In the genomic region with DNA sequence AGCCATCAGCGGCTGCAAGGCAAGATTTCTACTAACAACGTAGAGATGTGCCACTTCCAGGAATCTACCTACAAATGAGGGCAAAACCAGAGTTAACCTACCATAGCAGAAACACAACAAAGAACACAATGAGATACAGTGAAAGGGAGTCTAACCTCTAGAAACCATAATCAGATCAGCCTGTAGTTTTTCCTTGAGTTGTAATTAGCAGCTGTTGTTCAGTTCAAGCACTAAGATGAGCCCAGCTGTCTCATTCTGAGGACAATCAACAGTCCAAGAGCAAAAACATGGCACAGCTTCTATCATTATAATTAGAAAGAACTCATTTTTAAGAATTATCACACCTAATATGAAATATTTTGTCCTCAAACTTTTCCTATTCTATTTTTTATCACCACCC, we compare ENCODE assay signal across 20 cellular contexts. TPM values are rescaled to one million over a fixed set of nuclear protein-coding genes. Genes with fewer than 3 reads are reported as not detected.
"Had no signal": no experiment of that assay in that cellular context is flagged by ENCODE, and none has a peak within 500 bp of the region (broad histone marks: within the 10 kb centered on the region; RNA-seq: fewer than 3 reads in every experiment).

No MANE protein-coding gene starts in this region.

- H3K4me3 Mint-ChIP-seq: activated B cell treated with CpG ODN at 0.5 μM for 24 hours; activated CD4-positive, alpha-beta T cell treated with anti-CD3 and anti-CD28 coated beads for 36 hours; activated naive CD8-positive, alpha-beta T cell treated with anti-CD3 and anti-CD28 coated beads for 36 hours; memory B cell; naive B cell; stimulated activated naive CD8-positive, alpha-beta T cell treated with anti-CD3 and anti-CD28 coated beads, Interleukin-15, Interleukin-2, amounts not matched to agents 100 ng/mL and 50 ng/mL, for 24 hours had no signal

- H3K4me1 Mint-ChIP-seq: activated B cell treated with CpG ODN at 0.5 μM for 24 hours; activated CD4-positive, alpha-beta T cell treated with anti-CD3 and anti-CD28 coated beads for 36 hours; activated naive CD8-positive, alpha-beta T cell treated with anti-CD3 and anti-CD28 coated beads for 36 hours; memory B cell; naive B cell had no signal

- H3K9me3 Mint-ChIP-seq: activated B cell treated with CpG ODN at 0.5 μM for 24 hours; stimulated activated naive CD8-positive, alpha-beta T cell treated with anti-CD3 and anti-CD28 coated beads, Interleukin-15, Interleukin-2, amounts not matched to agents 100 ng/mL and 50 ng/mL, for 24 hours had no signal

- ATAC-seq: activated CD4-positive, alpha-beta T cell treated with anti-CD3 and anti-CD28 coated beads for 36 hours; gastroesophageal sphincter; heart right ventricle; left cardiac atrium had no signal

- H3K27me3 ChIP-seq: gastroesophageal sphincter, heart right ventricle, thyroid gland had no signal

- H3K4me3 ChIP-seq: gastroesophageal sphincter, heart right ventricle, thyroid gland had no signal

- H3K27ac ChIP-seq: epithelial cell of prostate, gastroesophageal sphincter, thyroid gland had no signal

- H3K36me3 Mint-ChIP-seq: activated naive CD8-positive, alpha-beta T cell treated with anti-CD3 and anti-CD28 coated beads for 36 hours; memory B cell; naive B cell had no signal

- DNase-seq: activated B cell treated with CpG ODN at 0.5 μM for 24 hours; activated CD4-positive, alpha-beta T cell treated with anti-CD3 and anti-CD28 coated beads for 36 hours; activated CD4-positive, alpha-beta T cell treated with anti-CD3 and anti-CD28 coated beads, Interleukin-2, amount 50 U/mL, for 4 hours; activated naive CD4-positive, alpha-beta T cell treated with Interleukin-2 at 50 U/mL for 16 hours; activated naive CD8-positive, alpha-beta T cell treated with anti-CD3 and anti-CD28 coated beads for 36 hours; activated T-cell treated with anti-CD3 and anti-CD28 coated beads, Interleukin-2, amount 50 U/mL, for 48 hours; amniotic stem cell; heart right ventricle; islet precursor cell; left cardiac atrium; naive B cell; stimulated activated CD4-positive, alpha-beta T cell treated with anti-CD3 and anti-CD28 coated beads, Interleukin-12 subunit alpha, Interleukin-12 subunit beta, amount 100 ng/mL, for 4 hours; substantia nigra; T1000; thyroid gland had no signal

- H3K36me3 ChIP-seq: gastroesophageal sphincter, heart right ventricle, thyroid gland had no signal

- H3K4me1 ChIP-seq: thyroid gland had no signal

- H3K27me3 Mint-ChIP-seq: memory B cell had no signal

- H3K9me3 ChIP-seq: gastroesophageal sphincter, heart right ventricle, thyroid gland had no signal

- H3K27ac Mint-ChIP-seq: activated B cell treated with CpG ODN at 0.5 μM for 24 hours; activated CD4-positive, alpha-beta T cell treated with anti-CD3 and anti-CD28 coated beads for 36 hours; activated naive CD8-positive, alpha-beta T cell treated with anti-CD3 and anti-CD28 coated beads for 36 hours; memory B cell; naive B cell; stimulated activated naive CD8-positive, alpha-beta T cell treated with anti-CD3 and anti-CD28 coated beads, Interleukin-15, Interleukin-2, amounts not matched to agents 100 ng/mL and 50 ng/mL, for 24 hours had no signal

RNA-seq across cellular contexts. Expression of a gene that starts 50.3 kb away (rescaled TPM):
- total RNA-seq: activated B cell treated with CpG ODN at 0.5 μM for 24 hours, mononuclear cell had no signal
